In genomic region chr7:28180364-28181147, GRCh38 we compare ENCODE assay signal across 8 cellular contexts. TPM values are rescaled to one million over a fixed set of nuclear protein-coding genes. Genes with fewer than 3 reads are reported as not detected.
DNase-seq lines count a peak whose midpoint lies in the region; ATAC-seq and TF ChIP-seq lines count a peak whose summit lies in the region.

Gene JAZF1, minus strand, starts transcription at chr7:28180795.

- POLR2A ChIA-PET in activated B cell treated with CpG ODN at 0.5 μM for 24 hours (lab: Charles Lee) = interaction anchor here (0.5 to 5.0 kb wide), 12 partner anchors 13 to 83 kb away, joined by 3 to 69 read pairs (median 4); no protein-coding TSS in a partner anchor

- intact Hi-C loops in activated B cell treated with CpG ODN at 0.5 μM for 24 hours (cut with micrococcal nuclease) (loop anchor here (2.0 to 5.0 kb wide), 4 partner anchors 16 to 983 kb away; partner anchors contain the start of gene CREB5), mammary epithelial cell (cut with micrococcal nuclease) (no loop called here)

- in situ Hi-C loops in G401 (cut with HindIII; ENCODE audit: low sequenced_read_pairs) (no loop called here), mammary epithelial cell (cut with MboI; ENCODE audit: low sequenced_read_pairs in 2 of 2) (no loop called here)

- no TSS peak for BruUV-seq in mammary epithelial cell (replicated peaks; lab: Mats Ljungman, UMichigan)

- peak within 1 kb of the TSS; percentile 71 to 93 (median 78) for H3K4me3 ChIP-seq in mammary epithelial cell (replicated peaks in 1 of 3; ENCODE audit: insufficient read depth in 1 of 3, low read depth in 2 of 3, low read length in 3 of 3)
- peak within 1 kb of the TSS; percentile 83 for H3K4me3 ChIP-seq in skeletal muscle satellite cell (ENCODE audit: low read length)

- DNase-seq in G401 (ENCODE audit: low spot score) = peak; percentile 41
- peak; percentile 85 for DNase-seq in NCI-H146 (lab: John Stamatoyannopoulos, UW)
- DNase-seq in activated B cell treated with CpG ODN at 0.5 μM for 24 hours = peak; percentile 66
- peak; percentile 30 for DNase-seq in mammary epithelial cell
- peak; percentile 83 for DNase-seq in iPS-NIHi11 (ENCODE audit: low spot score)
- DNase-seq in SIG-M5 treated with dmso at 0.1 percent for 504 hours (lab: John Stamatoyannopoulos, UW; ENCODE audit: unreplicated experiment) = no peak

- no peak within 1 kb of the TSS for H3K9ac ChIP-seq in mammary epithelial cell (ENCODE audit: insufficient read depth, low read length)
- H3K9ac ChIP-seq in skeletal muscle satellite cell (ENCODE audit: low read depth, low read length) = peak within 1 kb of the TSS; percentile 42

- H3K4me2 ChIP-seq in mammary epithelial cell (ENCODE audit: insufficient read depth, low read depth, low read length) (peak within 1 kb of the TSS; percentile 78), skeletal muscle satellite cell (ENCODE audit: low read length) (peak within 1 kb of the TSS; percentile 87)

- peaks cover 33% of the 10 kb centered on the region for H3K79me2 ChIP-seq in mammary epithelial cell (ENCODE audit: insufficient read depth, low read length)

- peaks cover 10% of the 10 kb centered on the region for H3K36me3 Mint-ChIP-seq in activated B cell treated with CpG ODN at 0.5 μM for 24 hours (ENCODE audit: low read depth)

- 3% methylated on average over 13 of the region's 64 CpGs for WGBS in mammary epithelial cell (ENCODE audit: low coverage, missing lambda C conversion rate)

- H3K27ac Mint-ChIP-seq in activated B cell treated with CpG ODN at 0.5 μM for 24 hours = peak within 1 kb of the TSS; percentile 90

- peak within 1 kb of the TSS; percentile 88 for H3K4me3 Mint-ChIP-seq in activated B cell treated with CpG ODN at 0.5 μM for 24 hours

- H3K27ac ChIP-seq in mammary epithelial cell (ENCODE audit: insufficient read depth, low read depth, low read length) = no peak within 1 kb of the TSS

- ATAC-seq in activated B cell treated with CpG ODN at 0.5 μM for 24 hours (ENCODE audit: low read depth) (peak; percentile 54), HG03571 (IDR thresholded peaks at IDR 0.05; ENCODE audit: unreplicated experiment) (no peak)

- peaks cover 68% of the 10 kb centered on the region for H3K4me1 Mint-ChIP-seq in activated B cell treated with CpG ODN at 0.5 μM for 24 hours

- H3K27me3 ChIP-seq in mammary epithelial cell (ENCODE audit: insufficient read depth, low read length) (no peaks in the 10 kb centered on the region), skeletal muscle satellite cell (ENCODE audit: control insufficient read depth, insufficient read depth, low read length) (no peaks in the 10 kb centered on the region)

- no peaks in the 10 kb centered on the region for H3K27me3 Mint-ChIP-seq in activated B cell treated with CpG ODN at 0.5 μM for 24 hours

- peak within 1 kb of the TSS; percentile 92 for H2AFZ ChIP-seq in mammary epithelial cell (ENCODE audit: low read depth, low read length)

- H3K4me1 ChIP-seq in mammary epithelial cell (ENCODE audit: insufficient read depth, low read length) = peaks cover 27% of the 10 kb centered on the region
- peaks cover 27% of the 10 kb centered on the region for H3K4me1 ChIP-seq in skeletal muscle satellite cell (ENCODE audit: control insufficient read depth, insufficient read depth, low read length)

- TF ChIP-seq CTCF in activated B cell treated with CpG ODN at 0.5 μM for 24 hours (IDR thresholded peaks at IDR 0.05) = no peak
- no peak for TF ChIP-seq CTCF in mammary epithelial cell (conservative IDR thresholded peaks at IDR 0.05 in 1 of 2, IDR thresholded peaks at IDR 0.05 in 1 of 2; ENCODE audit: extremely low read depth in 1 of 2, insufficient read depth in 1 of 2, low read depth in 1 of 2, low read length in 2 of 2)

- H4K20me1 ChIP-seq in mammary epithelial cell (ENCODE audit: insufficient read depth, low read length) = no peaks in the 10 kb centered on the region

- dilution Hi-C loops in mammary epithelial cell (cut with HindIII; ENCODE audit: low sequenced_read_pairs) = no loop called here

- H3K36me3 ChIP-seq in mammary epithelial cell (ENCODE audit: insufficient read depth, low read length) (no peaks in the 10 kb centered on the region), skeletal muscle satellite cell (ENCODE audit: insufficient read depth, low read length) (no peaks in the 10 kb centered on the region)

- no peaks in the 10 kb centered on the region for H3K9me3 Mint-ChIP-seq in activated B cell treated with CpG ODN at 0.5 μM for 24 hours

- H3K9me3 ChIP-seq in mammary epithelial cell (replicated peaks; ENCODE audit: insufficient read depth, low read length) (no peaks in the 10 kb centered on the region), skeletal muscle satellite cell (replicated peaks; ENCODE audit: low read length) (no peaks in the 10 kb centered on the region)

- CTCF ChIA-PET in activated B cell treated with CpG ODN at 0.5 μM for 24 hours (lab: Charles Lee) = interaction anchor here (1.1 to 1.4 kb wide), 2 partner anchors 18 to 83 kb away, joined by 3 to 4 read pairs; no protein-coding TSS in a partner anchor
- CTCF ChIA-PET in mammary epithelial cell (lab: Charles Lee; ENCODE audit: low non-redundant PET) = no interaction called here

RNA-seq across cellular contexts. Expression of gene JAZF1, which starts in this region (rescaled TPM):
- not detected in 2 replicates for total RNA-seq in G401 (2014; rRNA removed; shearing (Covaris generic))
- 49.5 and 54.8 TPM in 2 replicates for total RNA-seq in activated B cell treated with CpG ODN at 0.5 μM for 24 hours
- 10 to 100 TPM in 1 of 2 donors, 1 to 10 TPM in 1; 6.5 to 12.3 TPM for total RNA-seq in mammary epithelial cell
- 2.4 TPM for polyA plus RNA-seq in mammary epithelial cell
- polyA minus RNA-seq in mammary epithelial cell = 0.83 TPM
- total RNA-seq in skeletal muscle satellite cell (2012; rRNA removed) = 5.0 and 7.1 TPM in 2 replicates

Comparison
In these comparisons a context has a peak if more than half of its experiments do, and no peak if none do; other contexts are left out.
1. Peak in DNase-seq in G401; RNA of the gene not detected or under 1 TPM.